Comparison of ENCODE assay signal across 1 cellular context in the genomic region with DNA sequence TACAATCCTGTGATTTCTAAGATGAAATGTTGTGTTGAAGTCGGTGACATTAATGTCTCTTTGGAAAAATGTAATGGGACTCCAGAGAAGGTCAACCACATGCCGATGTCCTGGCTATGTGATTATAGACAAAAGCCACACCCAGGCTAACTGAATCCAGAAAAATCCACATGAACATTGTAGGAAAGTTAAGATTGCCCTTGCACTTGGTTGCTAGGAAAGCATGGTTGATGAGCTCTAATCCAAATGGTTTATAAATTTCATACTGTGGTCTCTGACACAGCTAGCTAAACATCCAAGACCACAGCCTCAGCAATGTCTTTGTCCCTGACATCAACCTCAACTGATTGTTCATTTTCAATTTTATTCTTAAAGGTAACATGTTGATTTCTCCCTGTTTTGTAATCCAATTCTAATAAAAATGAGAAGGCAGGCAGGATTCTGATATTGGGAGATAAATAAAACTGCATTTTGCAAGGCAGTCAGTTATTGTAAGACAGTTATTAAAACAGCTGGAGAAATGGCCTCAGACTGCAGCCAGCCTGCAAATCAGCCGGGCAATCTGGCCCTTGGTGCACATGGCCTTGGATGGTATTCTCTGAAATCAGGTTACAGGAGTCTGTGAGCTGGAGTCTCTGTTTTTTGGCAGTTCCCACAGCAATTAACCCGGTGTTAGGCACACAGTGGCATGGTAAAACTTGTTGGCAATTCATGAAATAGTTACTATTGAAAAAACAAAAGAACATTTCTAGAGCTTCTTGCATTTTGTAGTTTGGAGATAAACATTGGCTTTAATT.
TF ChIP-seq lines count a peak whose summit lies in the region.

No MANE protein-coding gene starts in this region.

TF ChIP-seq in HepG2, 621 proteins besides CTCF, POLR2A, EP300 and RAD21 (continued from another document):
- no peak for TF ChIP-seq TFE3 (CRISPR knock-in tag; IDR thresholded peaks at IDR 0.05)
